Comparison of ENCODE assay signal across 8 cellular contexts in the genomic region with DNA sequence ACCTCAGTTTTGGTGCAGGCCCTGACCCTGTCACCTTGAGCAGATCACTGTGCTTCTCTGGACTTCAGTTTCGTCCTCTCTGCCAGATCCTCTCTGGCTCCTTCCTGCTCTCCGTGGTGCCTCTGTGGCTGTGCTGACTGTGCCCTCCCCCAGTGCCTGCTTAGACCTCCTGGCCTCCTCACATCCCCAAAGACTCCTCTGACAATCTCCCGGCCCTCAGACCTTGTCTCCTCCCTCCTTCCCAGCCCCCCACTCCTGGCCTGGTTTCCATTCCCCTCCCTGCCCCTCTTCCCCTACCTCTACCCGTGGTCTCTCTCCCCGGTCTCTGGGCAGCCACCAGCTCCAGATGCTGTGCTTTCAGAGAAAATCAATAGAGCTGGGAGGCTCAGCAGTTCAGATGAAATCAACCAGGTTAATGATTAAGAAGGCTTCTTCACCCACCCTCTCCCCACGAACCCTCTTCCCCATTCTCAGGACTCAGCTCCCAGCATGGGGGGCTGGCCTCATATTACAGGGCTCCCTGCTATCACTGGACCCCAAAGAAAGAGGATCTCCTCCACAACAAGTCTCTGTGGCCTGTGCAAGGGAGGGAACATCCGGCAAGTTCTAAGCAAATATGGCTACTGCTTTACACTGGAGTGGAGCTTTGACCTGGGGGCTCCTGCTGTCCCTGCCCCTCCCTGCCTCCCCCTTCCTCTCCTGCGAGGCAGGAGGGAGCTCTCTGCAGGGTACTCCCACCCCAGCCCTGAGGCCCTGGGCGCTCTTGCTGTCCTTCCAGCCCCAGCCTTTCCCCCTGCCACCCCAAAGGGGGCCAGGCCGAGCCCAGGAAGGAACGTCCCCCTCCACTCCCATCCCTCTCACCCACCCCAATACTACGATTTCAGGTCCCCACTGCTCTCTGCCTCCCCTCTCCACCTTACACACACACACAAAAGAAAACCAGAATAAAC. TPM values are rescaled to one million over a fixed set of nuclear protein-coding genes. Genes with fewer than 3 reads are reported as not detected.
DNase-seq lines count a peak whose midpoint lies in the region; ATAC-seq and TF ChIP-seq lines count a peak whose summit lies in the region.

No MANE protein-coding gene starts in this region.

- in situ Hi-C loops in KBM-7 (cut with MboI; ENCODE audit: low pct_unique_long_range_greater_than_20kb, low sequenced_read_pairs): no loop called here

- ATAC-seq in left ventricle myocardium superior (peak; percentile 10), GM21381 (IDR thresholded peaks at IDR 0.05; ENCODE audit: unreplicated experiment) (no peak)

- TF ChIP-seq CTCF in osteocyte (IDR thresholded peaks at IDR 0.05): no peak

- H3K4me1 Mint-ChIP-seq in osteocyte (ENCODE audit: unreplicated experiment): peaks cover 20% of the 10 kb centered on the region

- intact Hi-C loops in left ventricle myocardium superior (cut with micrococcal nuclease): no loop called here

- H3K27me3 Mint-ChIP-seq in osteocyte (ENCODE audit: unreplicated experiment): no peaks in the 10 kb centered on the region

- H3K27ac Mint-ChIP-seq in osteocyte (ENCODE audit: unreplicated experiment): peak overlapping the region; percentile 41

- no peak overlapping the region for H3K4me3 Mint-ChIP-seq in osteocyte (ENCODE audit: unreplicated experiment)

- H3K9me3 Mint-ChIP-seq in osteocyte (ENCODE audit: unreplicated experiment): no peaks in the 10 kb centered on the region

- peaks cover 11% of the 10 kb centered on the region for H3K36me3 Mint-ChIP-seq in osteocyte (ENCODE audit: unreplicated experiment)

- DNase-seq in DMS53 (lab: John Stamatoyannopoulos, UW) (peak; percentile 80), SK-N-DZ (ENCODE audit: low spot score) (peak; percentile 55), left ventricle myocardium superior (no peak), osteocyte (ENCODE audit: extremely low spot score, unreplicated experiment) (no peak), KBM-7 (no peak), hippocampal formation (lab: John Stamatoyannopoulos, UW) (no peak)
- DNase-seq in activated CD4-positive, alpha-beta T cell treated with anti-CD3 and anti-CD28 coated beads for 4 hours: no peak

RNA-seq across cellular contexts. Expression of a gene that starts 8.5 kb away (rescaled TPM):
- 2.8 and 2.9 TPM in 2 replicates for polyA plus RNA-seq in SK-N-DZ (2014; cell fraction: cytosol; rRNA removed)
- 3.6 and 4.2 TPM in 2 replicates for polyA plus RNA-seq in SK-N-DZ (2014; cell fraction: nucleus; rRNA removed)
- total RNA-seq in left ventricle myocardium superior (8.5 TPM), osteocyte (8.3 and 10.9 TPM in 2 replicates)

RNA-seq across cellular contexts. Expression of a gene that starts 16.4 kb away (rescaled TPM):
- 3.0 and 5.0 TPM in 2 replicates for polyA plus RNA-seq in SK-N-DZ (2014; cell fraction: cytosol; rRNA removed)
- 4.9 and 9.7 TPM in 2 replicates for polyA plus RNA-seq in SK-N-DZ (2014; cell fraction: nucleus; rRNA removed)
- total RNA-seq in left ventricle myocardium superior: 14.9 TPM
- 74.8 and 75.0 TPM in 2 replicates for total RNA-seq in osteocyte

RNA-seq across cellular contexts. Expression of a gene that starts 28.0 kb away (rescaled TPM):
- 11.0 and 11.8 TPM in 2 replicates for polyA plus RNA-seq in SK-N-DZ (2014; cell fraction: cytosol; rRNA removed)
- polyA plus RNA-seq in SK-N-DZ (2014; cell fraction: nucleus; rRNA removed): 35.4 and 50.2 TPM in 2 replicates
- total RNA-seq in left ventricle myocardium superior (4.9 TPM), osteocyte (40.1 and 42.0 TPM in 2 replicates)

Comparison
In these comparisons a context has a peak if more than half of its experiments do, and no peak if none do; other contexts are left out.
1. DNase-seq: peak in DMS53 (single experiment) and SK-N-DZ (single experiment); none in left ventricle myocardium superior (single experiment), osteocyte (single experiment), KBM-7 (single experiment), activated CD4-positive, alpha-beta T cell treated with anti-CD3 and anti-CD28 coated beads for 4 hours (0 of 2) and hippocampal formation (0 of 2).